In genomic region chr2:218964041-218964771, GRCh38 we compare ENCODE assay signal across 8 cellular contexts. TPM values are rescaled to one million over a fixed set of nuclear protein-coding genes. Genes with fewer than 3 reads are reported as not detected.
A peak's percentile ranks its signal among the peaks of the same experiment; 100 is the strongest.
DNase-seq lines count a peak whose midpoint lies in the region; ATAC-seq and TF ChIP-seq lines count a peak whose summit lies in the region.

No MANE protein-coding gene starts in this region.

- no peaks in the 10 kb centered on the region for H3K4me1 ChIP-seq in endocrine pancreas (ENCODE audit: control insufficient read depth, insufficient read depth, low read length)

- no peaks in the 10 kb centered on the region for H3K36me3 ChIP-seq in endocrine pancreas (ENCODE audit: control insufficient read depth, insufficient read depth, low read length)

- no peaks in the 10 kb centered on the region for H3K27me3 ChIP-seq in endocrine pancreas (ENCODE audit: control insufficient read depth, insufficient read depth, low read length)

- no peak for TF ChIP-seq CTCF in GM10266 (IDR thresholded peaks at IDR 0.05; ENCODE audit: control insufficient read depth, insufficient read depth, low read depth, missing control alignments)

- ATAC-seq in GM19463 (IDR thresholded peaks at IDR 0.05; ENCODE audit: unreplicated experiment): no peak
- ATAC-seq in GM18858 (IDR thresholded peaks at IDR 0.05; ENCODE audit: unreplicated experiment): no peak

- peak overlapping the region; percentile 80 for H3K4me3 ChIP-seq in endocrine pancreas (ENCODE audit: control insufficient read depth, insufficient read depth, low read length)
- no peak overlapping the region for H3K4me3 ChIP-seq in skeletal muscle cell (ENCODE audit: low read depth, low read length)

- peak overlapping the region; percentile 97 for H3K9ac ChIP-seq in endocrine pancreas (ENCODE audit: control insufficient read depth, insufficient read depth, low read length)

- peak; percentile 58 to 76 for DNase-seq in NCI-H2081 (lab: John Stamatoyannopoulos, UW)
- no peak for DNase-seq in NCI-H2081 treated with DMSO at 0.1 percent for 48 hours (lab: John Stamatoyannopoulos, UW)
- peak; percentile 78 for DNase-seq in NCI-H460 (ENCODE audit: extremely low read depth, low read depth)
- peak; percentile 35 for DNase-seq in skeletal muscle cell (ENCODE audit: low read depth)
- DNase-seq in GM10266 (ENCODE audit: extremely low spot score): no peak

- H3K9me3 ChIP-seq in endocrine pancreas (ENCODE audit: control insufficient read depth, low read length): no peaks in the 10 kb centered on the region

RNA-seq across cellular contexts. Expression of gene CDK5R2, which starts 4.7 kb away (rescaled TPM):
- 0.07 TPM in 1 of 2 replicates, not detected in the other for total RNA-seq in NCI-H460 (2014; rRNA removed; shearing (Covaris generic))
- polyA plus RNA-seq in NCI-H460 (2014; cell fraction: nucleus; rRNA removed): 0.04 TPM in 1 of 2 replicates, not detected in the other

RNA-seq across cellular contexts. Expression of gene FEV, which starts 20.8 kb away (rescaled TPM):
- not detected in 2 replicates for total RNA-seq in NCI-H460 (2014; rRNA removed; shearing (Covaris generic))
- polyA plus RNA-seq in NCI-H460 (2014; cell fraction: nucleus; rRNA removed): not detected in 2 replicates

RNA-seq across cellular contexts. Expression of gene CRYBA2, which starts 29.0 kb away (rescaled TPM):
- total RNA-seq in NCI-H460 (2014; rRNA removed; shearing (Covaris generic)): not detected in 2 replicates
- not detected in 2 replicates for polyA plus RNA-seq in NCI-H460 (2014; cell fraction: nucleus; rRNA removed)

Comparison
In these comparisons a context has a peak if more than half of its experiments do, and no peak if none do; other contexts are left out.
1. DNase-seq: peak in NCI-H2081 (2 of 2), NCI-H460 (single experiment) and skeletal muscle cell (single experiment); none in NCI-H2081 treated with DMSO at 0.1 percent for 48 hours (single experiment) and GM10266 (single experiment).